Comparison of ENCODE assay signal across 16 cellular contexts in the genomic region with DNA sequence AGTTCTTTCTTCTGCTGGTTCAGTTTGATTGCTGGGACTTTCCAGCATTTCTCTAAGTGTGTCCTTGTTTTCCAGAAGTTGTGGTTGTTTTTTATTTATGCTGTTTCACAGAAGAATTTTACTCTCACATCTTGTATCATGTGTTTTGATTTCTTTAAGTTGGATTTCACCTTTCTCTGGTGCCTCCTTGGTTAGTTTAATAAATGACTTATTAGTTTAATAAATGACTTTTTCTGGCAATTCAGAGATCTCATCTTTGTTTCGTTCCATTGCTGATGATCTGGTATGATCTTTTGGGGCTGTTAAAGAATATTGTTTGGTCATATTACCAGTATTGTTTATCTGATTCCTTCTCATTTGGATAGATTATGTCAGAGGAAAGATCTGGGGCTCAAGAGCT. TPM values are rescaled to one million over a fixed set of nuclear protein-coding genes. Genes with fewer than 3 reads are reported as not detected.
DNase-seq lines count a peak whose midpoint lies in the region; ATAC-seq, FAIRE-seq and TF ChIP-seq lines count a peak whose summit lies in the region.
"Had no signal": no experiment of that assay in that cellular context is flagged by ENCODE, and none has a peak within 500 bp of the region (broad histone marks: within the 10 kb centered on the region; RNA-seq: fewer than 3 reads in every experiment).

No MANE protein-coding gene starts in this region.

- no peak for TF ChIP-seq EP300 in A549 (IDR thresholded peaks at IDR 0.05)

- no peak for TF ChIP-seq CTCF in A549 (IDR thresholded peaks at IDR 0.05)
- no peak for TF ChIP-seq CTCF in endodermal cell (conservative IDR thresholded peaks at IDR 0.05)

- H3K36me3 Mint-ChIP-seq in endodermal cell (ENCODE audit: low read depth), result no peaks in the 10 kb centered on the region
- H3K36me3 Mint-ChIP-seq: CD4-positive, CD25-positive, alpha-beta regulatory T cell had no signal

- no peak for FAIRE-seq in A549 (lab: Jason Lieb, UNC)
- FAIRE-seq: GM12878, H1 had no signal

- no peak for ATAC-seq in A549
- peak; percentile 54 for ATAC-seq in GM18907 (IDR thresholded peaks at IDR 0.05; ENCODE audit: unreplicated experiment)
- peak; percentile 36 for ATAC-seq in GM19467 (IDR thresholded peaks at IDR 0.05; ENCODE audit: unreplicated experiment)
- no peak for ATAC-seq in HG03280 (IDR thresholded peaks at IDR 0.05; ENCODE audit: unreplicated experiment)
- ATAC-seq: GM12878 had no signal

- 0 out of 3 replicates have a peak, but pooled peaks cover 3% of the 10 kb centered on the region for H3K4me1 ChIP-seq in A549
- H3K4me1 ChIP-seq in endodermal cell (ENCODE audit: control insufficient read depth, insufficient read depth, low read length), result peaks cover 12% of the 10 kb centered on the region
- H3K4me1 ChIP-seq: HAP-1 had no signal

- peaks cover 20% of the 10 kb centered on the region for H3K4me1 Mint-ChIP-seq in endodermal cell
- H3K4me1 Mint-ChIP-seq: CD4-positive, CD25-positive, alpha-beta regulatory T cell had no signal

- peaks cover 5% of the 10 kb centered on the region for H3K9me3 Mint-ChIP-seq in endodermal cell

- POLR2A ChIA-PET in A549 (lab: Yijun Ruan, JAX), result no interaction called here

- H3K4me2 ChIP-seq in A549, result peak overlapping the region; percentile 5; the same call in 1 of the 3 replicates
- H3K4me2 ChIP-seq: BLaER1 treated with 17β-estradiol and CSF1 and Interleukin-3, amounts not matched to agents 10 nM and 100 nM had no signal

- H3K27me3 ChIP-seq in endodermal cell (ENCODE audit: control insufficient read depth, insufficient read depth, low read length, poor library complexity, severe bottlenecking), result no peaks in the 10 kb centered on the region
- H3K27me3 ChIP-seq: BLaER1 treated with 17β-estradiol and CSF1 and Interleukin-3, amounts not matched to agents 10 nM and 100 nM had no signal

- H3K36me3 ChIP-seq in endodermal cell (ENCODE audit: control insufficient read depth, insufficient read depth, low read length), result no peaks in the 10 kb centered on the region
- H3K36me3 ChIP-seq: BLaER1 treated with 17β-estradiol and CSF1 and Interleukin-3, amounts not matched to agents 10 nM and 100 nM; HAP-1 had no signal

- CTCF ChIA-PET in A549 (lab: Yijun Ruan, JAX), result no interaction called here

- peaks cover 3% of the 10 kb centered on the region for H3K27me3 Mint-ChIP-seq in endodermal cell (ENCODE audit: insufficient read depth)
- H3K27me3 Mint-ChIP-seq: CD4-positive, CD25-positive, alpha-beta regulatory T cell had no signal

- TF ChIP-seq RAD21 in A549 (conservative IDR thresholded peaks at IDR 0.05 in 1 of 2, IDR thresholded peaks at IDR 0.05 in 1 of 2), result no peak

- H3K27ac Mint-ChIP-seq in endodermal cell, result no peak overlapping the region
- H3K27ac Mint-ChIP-seq: CD4-positive, CD25-positive, alpha-beta regulatory T cell had no signal

- no peak overlapping the region for H3K27ac ChIP-seq in A549
- no peak overlapping the region for H3K27ac ChIP-seq in endodermal cell (ENCODE audit: low read depth, low read length)
- H3K27ac ChIP-seq: 22Rv1; BLaER1 treated with 17β-estradiol and CSF1 and Interleukin-3, amounts not matched to agents 10 nM and 100 nM had no signal

- H3K9ac ChIP-seq in endodermal cell (ENCODE audit: extremely low read depth, low read length, poor library complexity, severe bottlenecking), result no peak overlapping the region
- H3K9ac ChIP-seq: BLaER1 treated with 17β-estradiol and CSF1 and Interleukin-3, amounts not matched to agents 10 nM and 100 nM had no signal

- 71% methylated on average over 1 of the region's 1 CpG for WGBS in A549 (ENCODE audit: missing lambda C conversion rate)
- 95% methylated on average over 1 of the region's 1 CpG; no CpG with 5 or more reads in 1 of the 2 experiments for WGBS in endodermal cell (ENCODE audit: insufficient coverage in 1 of 2, insufficient read length in 1 of 2), 2 experiments

- H3K9me3 ChIP-seq in A549, result no peaks in the 10 kb centered on the region
- H3K9me3 ChIP-seq in endodermal cell (ENCODE audit: control insufficient read depth, low read length), result peaks cover 14% of the 10 kb centered on the region
- H3K9me3 ChIP-seq: BLaER1 treated with 17β-estradiol and CSF1 and Interleukin-3, amounts not matched to agents 10 nM and 100 nM; HAP-1 had no signal

- H3K4me3 ChIP-seq in A549, result no peak overlapping the region
- H3K4me3 ChIP-seq in endodermal cell (ENCODE audit: low read length), result peak overlapping the region; percentile 29
- H3K4me3 ChIP-seq: BLaER1 treated with 17β-estradiol and CSF1 and Interleukin-3, amounts not matched to agents 10 nM and 100 nM; GM12878; HAP-1 had no signal

- no peak overlapping the region for H3K4me3 Mint-ChIP-seq in endodermal cell

- no peak for TF ChIP-seq POLR2A in A549 (IDR thresholded peaks at IDR 0.05; ENCODE audit: low read length)

- DNase-seq in A549 (ENCODE audit: low read depth in 1 of 2, low spot score in 1 of 2), result no peak
- DNase-seq in endodermal cell, result no peak
- DNase-seq in NCI-H345 treated with DMSO at 0.1 percent for 48 hours (lab: John Stamatoyannopoulos, UW; ENCODE audit: unreplicated experiment), result no peak
- no peak for DNase-seq in amygdala (lab: John Stamatoyannopoulos, UW)
- DNase-seq in mesenteric fat pad (ENCODE audit: low spot score), result no peak
- DNase-seq: CD4-positive, CD25-positive, alpha-beta regulatory T cell; DMS79 had no signal

TF ChIP-seq in A549, 52 proteins besides CTCF, POLR2A, EP300 and RAD21:
- no peak for TF ChIP-seq HDAC2 (IDR thresholded peaks at IDR 0.05)
- TF ChIP-seq MAZ (IDR thresholded peaks at IDR 0.05; ENCODE audit: borderline replicate concordance, low read depth, low read length), result no peak
- no peak for TF ChIP-seq JUNB (IDR thresholded peaks at IDR 0.05)
- TF ChIP-seq, protein P1, sequence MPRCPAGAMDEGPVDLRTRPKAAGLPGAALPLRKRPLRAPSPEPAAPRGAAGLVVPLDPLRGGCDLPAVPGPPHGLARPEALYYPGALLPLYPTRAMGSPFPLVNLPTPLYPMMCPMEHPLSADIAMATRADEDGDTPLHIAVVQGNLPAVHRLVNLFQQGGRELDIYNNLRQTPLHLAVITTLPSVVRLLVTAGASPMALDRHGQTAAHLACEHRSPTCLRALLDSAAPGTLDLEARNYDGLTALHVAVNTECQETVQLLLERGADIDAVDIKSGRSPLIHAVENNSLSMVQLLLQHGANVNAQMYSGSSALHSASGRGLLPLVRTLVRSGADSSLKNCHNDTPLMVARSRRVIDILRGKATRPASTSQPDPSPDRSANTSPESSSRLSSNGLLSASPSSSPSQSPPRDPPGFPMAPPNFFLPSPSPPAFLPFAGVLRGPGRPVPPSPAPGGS (IDR thresholded peaks at IDR 0.05), result no peak
- no peak for TF ChIP-seq ZSCAN20 (CRISPR knock-in tag; IDR thresholded peaks at IDR 0.05)
- TF ChIP-seq HEYL (CRISPR knock-in tag; IDR thresholded peaks at IDR 0.05), result no peak
- TF ChIP-seq FOSL2 (IDR thresholded peaks at IDR 0.05), result no peak
- TF ChIP-seq FOSL2 (CRISPR knock-in tag; IDR thresholded peaks at IDR 0.05), result no peak
- no peak for TF ChIP-seq GATA3 (IDR thresholded peaks at IDR 0.05; ENCODE audit: borderline replicate concordance)
- TF ChIP-seq, protein P2, sequence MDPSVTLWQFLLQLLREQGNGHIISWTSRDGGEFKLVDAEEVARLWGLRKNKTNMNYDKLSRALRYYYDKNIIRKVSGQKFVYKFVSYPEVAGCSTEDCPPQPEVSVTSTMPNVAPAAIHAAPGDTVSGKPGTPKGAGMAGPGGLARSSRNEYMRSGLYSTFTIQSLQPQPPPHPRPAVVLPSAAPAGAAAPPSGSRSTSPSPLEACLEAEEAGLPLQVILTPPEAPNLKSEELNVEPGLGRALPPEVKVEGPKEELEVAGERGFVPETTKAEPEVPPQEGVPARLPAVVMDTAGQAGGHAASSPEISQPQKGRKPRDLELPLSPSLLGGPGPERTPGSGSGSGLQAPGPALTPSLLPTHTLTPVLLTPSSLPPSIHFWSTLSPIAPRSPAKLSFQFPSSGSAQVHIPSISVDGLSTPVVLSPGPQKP (IDR thresholded peaks at IDR 0.05; ENCODE audit: low read depth, low read length), result no peak
TF ChIP-seq in A549: peak in this region for 0.

RNA-seq across cellular contexts. Expression of a gene that starts 59.8 kb away (rescaled TPM):
- polyA plus RNA-seq in A549 (2011; rRNA removed) (0.10 and 0.13 TPM in 2 replicates), A549 (2017; fragmentation: RNase III; extraction: RNeasy Plus Mini Kit Qiagen cat#74134 plus additional on column Dnase treatment) (0.07 to 0.16 TPM (median 0.12 TPM) in 3 replicates)
- 0.03 and 0.04 TPM in 2 replicates for polyA plus RNA-seq in A549 (2012; cell fraction: cytosol; rRNA removed)
- polyA plus RNA-seq in A549 (2012; cell fraction: nucleus; rRNA removed), result 0.06 and 0.11 TPM in 2 replicates
- not detected in 2 replicates for polyA minus RNA-seq in A549 (2011; rRNA and poly(A)+ RNA removed)
- total RNA-seq in endodermal cell (under 1 TPM in 1 of 2 donors, not detected in 1; 0.24 TPM), mesenteric fat pad (0.51 TPM)
- not detected for polyA plus RNA-seq in endodermal cell (2013, experiment 1 of 2)
- not detected for polyA plus RNA-seq in endodermal cell (2013, experiment 2 of 2)
- total RNA-seq: CD4-positive, CD25-positive, alpha-beta regulatory T cell; G401; H1 had no signal
- polyA plus RNA-seq: CD4-positive, CD25-positive, alpha-beta regulatory T cell had no signal

Comparison
In these comparisons a context has a peak if more than half of its experiments do, and no peak if none do; other contexts are left out.
1. ATAC-seq: peak in GM18907 (single experiment) and GM19467 (single experiment); none in A549 (0 of 2) and HG03280 (single experiment).